Comparison of ENCODE assay signal across 18 cellular contexts in the genomic region with DNA sequence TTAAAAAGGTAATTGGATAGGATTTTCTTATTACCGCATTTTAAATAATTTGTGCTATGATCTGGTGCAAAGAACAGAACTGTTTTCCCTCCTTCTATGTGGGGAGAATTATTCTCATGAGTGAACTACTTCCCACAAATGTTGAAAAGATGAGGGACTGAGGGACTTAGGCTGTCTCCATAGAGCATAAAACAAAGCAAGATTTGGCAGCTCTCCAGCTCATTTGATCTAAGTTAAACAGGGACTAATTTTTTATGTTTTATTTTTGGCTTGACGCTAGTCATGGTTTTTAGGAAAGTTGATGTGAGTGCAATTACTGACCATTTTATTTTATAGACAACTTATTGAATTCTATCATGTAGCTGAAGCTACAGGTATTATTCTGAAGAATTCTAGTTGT.
"Had no signal": no experiment of that assay in that cellular context is flagged by ENCODE, and none has a peak within 500 bp of the region (broad histone marks: within the 10 kb centered on the region; RNA-seq: fewer than 3 reads in every experiment).

No MANE protein-coding gene starts in this region.

- ATAC-seq: activated naive CD8-positive, alpha-beta T cell treated with anti-CD3 and anti-CD28 coated beads, Interleukin-2, amount 50 U/mL, for 24 hours; left cardiac atrium; stimulated activated naive CD8-positive, alpha-beta T cell treated with anti-CD3 and anti-CD28 coated beads, Interleukin-15, Interleukin-2, amounts not matched to agents 100 U/mL and 50 U/mL, for 24 hours had no signal

- H3K9me3 ChIP-seq: esophagus muscularis mucosa, tibial artery had no signal

- H3K36me3 ChIP-seq: brain microvascular endothelial cell, esophagus muscularis mucosa, tibial artery had no signal

- DNase-seq: activated CD4-positive, alpha-beta T cell treated with anti-CD3 and anti-CD28 coated beads, Interleukin-2, amount 50 U/mL, for 1 hour; activated CD8-positive, alpha-beta memory T cell treated with anti-CD3 and anti-CD28 coated beads, Interleukin-2, amount 50 U/mL, for 4 hours; activated effector memory CD4-positive, alpha-beta T cell treated with Interleukin-2 at 50 U/mL for 16 hours; activated naive CD4-positive, alpha-beta T cell treated with anti-CD3 and anti-CD28 coated beads, Interleukin-2, amount 10 ng/mL, durations not matched to agents 7 days and 5 days; activated naive CD8-positive, alpha-beta T cell treated with anti-CD3 and anti-CD28 coated beads, Interleukin-2, amount 50 U/mL, for 24 hours; activated T-cell treated with anti-CD3 and anti-CD28 coated beads, Interleukin-2, amount 50 U/mL, for 48 hours; aorta; brain microvascular endothelial cell; cortex of kidney; effector CD4-positive, alpha-beta T cell; foreskin fibroblast; left cardiac atrium; stimulated activated CD4-positive, alpha-beta T cell treated with anti-CD3 and anti-CD28 coated beads, Interleukin-2, amount 100 ng/mL, for 24 hours; stimulated activated naive CD8-positive, alpha-beta T cell treated with anti-CD3 and anti-CD28 coated beads, Interleukin-15, Interleukin-2, amounts not matched to agents 100 U/mL and 50 U/mL, for 24 hours; substantia nigra; tibial artery had no signal

- H3K4me3 ChIP-seq: esophagus muscularis mucosa, hepatocyte, tibial artery had no signal

- H3K4me1 ChIP-seq: tibial artery had no signal

- H3K27me3 ChIP-seq: brain microvascular endothelial cell, esophagus muscularis mucosa, tibial artery had no signal

- H3K27ac ChIP-seq: brain microvascular endothelial cell, hepatocyte, tibial artery had no signal
